In the genomic region with DNA sequence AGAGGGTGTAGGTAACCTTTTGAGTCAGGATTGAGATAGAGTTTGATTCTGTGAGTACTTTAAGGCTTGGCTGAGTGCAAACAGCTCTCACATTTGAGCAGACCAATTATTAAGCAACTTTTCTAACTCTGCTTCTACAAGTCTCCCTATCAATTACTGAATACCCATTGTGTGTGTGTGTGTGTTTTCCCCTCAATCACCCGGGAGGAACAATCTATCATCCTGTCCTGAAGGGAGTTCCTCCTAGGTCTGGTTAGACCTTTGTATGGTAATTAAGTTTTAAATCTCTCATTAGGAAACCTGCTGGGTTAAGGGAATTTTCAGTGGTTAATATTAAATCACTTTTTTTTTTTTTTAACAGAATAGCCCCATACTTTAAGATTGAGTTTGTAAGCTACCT, we compare ENCODE assay signal across 11 cellular contexts. TPM values are rescaled to one million over a fixed set of nuclear protein-coding genes. Genes with fewer than 3 reads are reported as not detected.
A peak's percentile ranks its signal among the peaks of the same experiment; 100 is the strongest.
DNase-seq lines count a peak whose midpoint lies in the region; ATAC-seq, FAIRE-seq and TF ChIP-seq lines count a peak whose summit lies in the region.
"Not testable (repeated sequence)": the region's sequence is repeated elsewhere in the genome, so short reads cannot be mapped to it uniquely, and the experiment has no call there.
"Had no signal": no experiment of that assay in that cellular context is flagged by ENCODE, and none has a peak within 500 bp of the region (broad histone marks: within the 10 kb centered on the region; RNA-seq: fewer than 3 reads in every experiment).

No MANE protein-coding gene starts in this region.

- H3K4me2 ChIP-seq in GM12878 (ENCODE audit: control insufficient read depth, insufficient read depth); mesendoderm (ENCODE audit: low read length): not testable (repeated sequence)

- H3K79me1 ChIP-seq in mesendoderm (ENCODE audit: low read length) = not testable (repeated sequence)

- H2BK120ac ChIP-seq in mesendoderm (ENCODE audit: low read depth, low read length) = not testable (repeated sequence)

- H2AFZ ChIP-seq in GM12878 (ENCODE audit: control insufficient read depth, low read depth, low read length) = not testable (repeated sequence)

- in situ Hi-C loops in GM12878 (cut with MboI) = not testable (repeated sequence)

- not testable (repeated sequence) for ATAC-seq in GM12878

- RAD21 ChIA-PET in GM12878 (lab: Charles Lee; ENCODE audit: unreplicated experiment) = not testable (repeated sequence)

- H2AK5ac ChIP-seq in mesendoderm (ENCODE audit: low read length) = not testable (repeated sequence)

- not testable (repeated sequence) for BruUV-seq in GM12878 (replicated peaks; lab: Mats Ljungman, UMichigan)

- not testable (repeated sequence) for TF ChIP-seq CTCF in GM12878 (IDR thresholded peaks at IDR 0.05 in 2 of 3, conservative IDR thresholded peaks at IDR 0.05 in 1 of 3; ENCODE audit: control insufficient read depth in 2 of 3, extremely low read depth in 1 of 3, insufficient read depth in 1 of 3, low read depth in 3 of 3, low read length in 3 of 3); endothelial cell (IDR thresholded peaks at IDR 0.05; ENCODE audit: unreplicated experiment)

- not testable (repeated sequence) for H2BK5ac ChIP-seq in mesendoderm (ENCODE audit: low read length)

- not testable (repeated sequence) for H3K9ac ChIP-seq in GM12878 (ENCODE audit: control insufficient read depth, insufficient read depth, low read length); mesendoderm (ENCODE audit: low read length)

- not testable (repeated sequence) for H3K27ac ChIP-seq in GM12878 (ENCODE audit: control insufficient read depth, insufficient read depth)
- peak overlapping the region; percentile 51 for H3K27ac ChIP-seq in mesendoderm (ENCODE audit: low read depth, low read length)

- not testable (repeated sequence) for H4K5ac ChIP-seq in mesendoderm (ENCODE audit: low read length)

- not testable (repeated sequence) for H3K4ac ChIP-seq in mesendoderm (ENCODE audit: low read depth, low read length)

- H3K18ac ChIP-seq in mesendoderm (ENCODE audit: low read length) = not testable (repeated sequence)

- POLR2A ChIA-PET in GM12878 (lab: Charles Lee) = interaction anchor here (0.6 kb wide), 1 partner anchor 93 kb away, joined by 3 read pairs; no protein-coding TSS in a partner anchor

- intact Hi-C loops in GM12878 (cut with micrococcal nuclease; ENCODE audit: unreplicated experiment) = not testable (repeated sequence)

- not testable (repeated sequence) for H3K27me3 ChIP-seq in GM12878 (replicated peaks in 1 of 2; ENCODE audit: control insufficient read depth in 2 of 2, insufficient read depth in 2 of 2, low read length in 1 of 2); mesendoderm (ENCODE audit: insufficient read depth, low read length, poor library complexity)

- WGBS in GM12878 (ENCODE audit: insufficient coverage, insufficient replicate concordance, low lambda C conversion rate, missing lambda C conversion rate) = 6% methylated on average over 1 of the region's 1 CpG
- no CpG with 5 or more reads among the region's 1 CpG for WGBS in mesendoderm (ENCODE audit: extremely low coverage, insufficient coverage, low lambda C conversion rate)

- not testable (repeated sequence) for TF ChIP-seq RAD21 in GM12878 (IDR thresholded peaks at IDR 0.05; ENCODE audit: insufficient read depth, low read depth, low read length)

- SMC1A ChIA-PET in GM12878 (lab: Charles Lee; ENCODE audit: uncharacterized antibody, unreplicated experiment) = interaction anchor here (0.6 to 2.0 kb wide), 3 partner anchors 15 to 57 kb away, joined by 3 to 6 read pairs (median 3); no protein-coding TSS in a partner anchor

- H3K4me1 ChIP-seq in GM12878 (ENCODE audit: control insufficient read depth, insufficient read depth, low read length); mesendoderm (ENCODE audit: control insufficient read depth, low read depth, low read length): not testable (repeated sequence)

- not testable (repeated sequence) for TF ChIP-seq POLR2A in GM12878 (IDR thresholded peaks at IDR 0.05; ENCODE audit: low read depth, low read length)

- not testable (repeated sequence) for H2BK15ac ChIP-seq in mesendoderm (replicated peaks; ENCODE audit: low read depth)

- peak overlapping the region; percentile 78 for H3K27ac Mint-ChIP-seq in endothelial cell (ENCODE audit: unreplicated experiment)

- H3K27me3 Mint-ChIP-seq in endothelial cell (ENCODE audit: unreplicated experiment) = not testable (repeated sequence)

- H3K79me2 ChIP-seq in GM12878 (ENCODE audit: control insufficient read depth, insufficient read depth, low read length); mesendoderm (ENCODE audit: control insufficient read depth, insufficient read depth, low read length): not testable (repeated sequence)

- H3K4me3 ChIP-seq in GM12878; mesendoderm (ENCODE audit: low read length): not testable (repeated sequence)

- peaks cover 31% of the 10 kb centered on the region for H3K4me1 Mint-ChIP-seq in endothelial cell (ENCODE audit: unreplicated experiment)

- H3K56ac ChIP-seq in mesendoderm (ENCODE audit: low read length) = not testable (repeated sequence)

- not testable (repeated sequence) for H3K36me3 ChIP-seq in GM12878 (ENCODE audit: control insufficient read depth in 2 of 2, insufficient read depth in 2 of 2, low read length in 1 of 2); mesendoderm (ENCODE audit: control insufficient read depth, insufficient read depth, low read length)

- not testable (repeated sequence) for H3K4me3 Mint-ChIP-seq in endothelial cell (ENCODE audit: unreplicated experiment)

- H3K36me3 Mint-ChIP-seq in endothelial cell (ENCODE audit: low read depth, unreplicated experiment) = not testable (repeated sequence)

- not testable (repeated sequence) for TF ChIP-seq EP300 in GM12878 (IDR thresholded peaks at IDR 0.05; ENCODE audit: borderline replicate concordance in 1 of 2, control insufficient read depth in 1 of 2, low read depth in 2 of 2, low read length in 2 of 2)

- FAIRE-seq in GM12878 (lab: Jason Lieb, UNC) = not testable (repeated sequence)

- peak; percentile 16 for DNase-seq in ELF-1 (ENCODE audit: low read depth, low spot score)
- not testable (repeated sequence) for DNase-seq in GM12878 (ENCODE audit: low read depth, low spot score); endothelial cell (ENCODE audit: low spot score)
- peak; percentile 72 for DNase-seq in mesendoderm
- DNase-seq in renal cortical epithelial cell (ENCODE audit: low read depth) = peak; percentile 29

- H3K9me3 ChIP-seq in GM12878 (replicated peaks; ENCODE audit: control insufficient read depth, insufficient read depth, low read length) = not testable (repeated sequence)

- H4K20me1 ChIP-seq in GM12878 (ENCODE audit: control insufficient read depth, insufficient read depth) = not testable (repeated sequence)

- CTCF ChIA-PET in GM12878 (lab: Yijun Ruan, JAX) = interaction anchor here (1.8 kb wide), 1 partner anchor 45 kb away, joined by 4 read pairs; no protein-coding TSS in a partner anchor

- H3K23ac ChIP-seq in mesendoderm (ENCODE audit: low read length) = not testable (repeated sequence)

- not testable (repeated sequence) for H3K9me3 Mint-ChIP-seq in endothelial cell (ENCODE audit: unreplicated experiment)

- H4K8ac ChIP-seq in mesendoderm (ENCODE audit: low read depth, low read length) = not testable (repeated sequence)

TF ChIP-seq in GM12878, 131 proteins besides CTCF, POLR2A, EP300 and RAD21:
- TF ChIP-seq, protein P1, sequence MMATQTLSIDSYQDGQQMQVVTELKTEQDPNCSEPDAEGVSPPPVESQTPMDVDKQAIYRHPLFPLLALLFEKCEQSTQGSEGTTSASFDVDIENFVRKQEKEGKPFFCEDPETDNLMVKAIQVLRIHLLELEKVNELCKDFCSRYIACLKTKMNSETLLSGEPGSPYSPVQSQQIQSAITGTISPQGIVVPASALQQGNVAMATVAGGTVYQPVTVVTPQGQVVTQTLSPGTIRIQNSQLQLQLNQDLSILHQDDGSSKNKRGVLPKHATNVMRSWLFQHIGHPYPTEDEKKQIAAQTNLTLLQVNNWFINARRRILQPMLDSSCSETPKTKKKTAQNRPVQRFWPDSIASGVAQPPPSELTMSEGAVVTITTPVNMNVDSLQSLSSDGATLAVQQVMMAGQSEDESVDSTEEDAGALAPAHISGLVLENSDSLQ (IDR thresholded peaks at IDR 0.05) = 0 out of 2 replicates have a peak, but pooled peaks have one; percentile 19
- TF ChIP-seq MTA2 (IDR thresholded peaks at IDR 0.05; ENCODE audit: low read depth) = peak; percentile 60
TF ChIP-seq in GM12878: peak in this region for 2; not testable (repeated sequence) for 129.

RNA-seq across cellular contexts. Expression of gene PTPN5, which starts 28.6 kb away (rescaled TPM):
- total RNA-seq in GM12878 (2013; cell fraction: nucleolus; rRNA removed) = not detected in 2 replicates
- total RNA-seq in GM12878 (2014; rRNA removed) (not detected in 2 replicates), GM12878 (2014; rRNA removed; fragmentation: Illumina TruSeq; extraction: Trizol) (not detected in 2 replicates), GM12878 (2021) (not detected in 2 replicates), endothelial cell (ENCODE audit: unreplicated experiment) (16.4 TPM), renal cortical epithelial cell (not detected in 2 replicates)
- polyA plus RNA-seq in GM12878 (2011; ENCODE audit: low read depth) = not detected
- polyA plus RNA-seq in GM12878 (2011; rRNA removed) (0.04 TPM in 2 replicates), GM12878 (2014; fragmentation: Illumina TruSeq; extraction: Trizol) (0.06 TPM in 1 of 2 replicates, not detected in the other), GM12878 (2014; fragmentation: Nextera tagmentation; extraction: Ambion mirVana) (not detected), GM12878 (2014; rRNA removed) (not detected in 2 replicates), GM12878 (2016; fragmentation: Nextera tagmentation; extraction: Ambion mirVana) (under 1 TPM in 1 of 2 experiments, not detected in 1; 0.05 TPM)
- polyA plus RNA-seq in GM12878 (2011; cell fraction: cytosol; rRNA removed) = 0.01 and 0.03 TPM in 2 replicates
- polyA plus RNA-seq in GM12878 (2011; cell fraction: nucleus; rRNA removed) = 0.13 and 0.15 TPM in 2 replicates
- not detected in 2 replicates for polyA plus RNA-seq in GM12878 (2012)
- polyA minus RNA-seq in GM12878 (2011; rRNA and poly(A)+ RNA removed) = not detected in 2 replicates
- not detected in 2 replicates for polyA minus RNA-seq in GM12878 (2011; cell fraction: cytosol; rRNA and poly(A)+ RNA removed)
- polyA minus RNA-seq in GM12878 (2011; cell fraction: nucleus; rRNA and poly(A)+ RNA removed) = not detected in 2 replicates
- polyA plus RNA-seq in mesendoderm (2013, experiment 1 of 2) = 0.48 TPM
- 0.63 TPM for polyA plus RNA-seq in mesendoderm (2013, experiment 2 of 2)
- total RNA-seq: CD4-positive, alpha-beta memory T cell; CD4-positive, CD25-positive, alpha-beta regulatory T cell; CD8-positive, alpha-beta memory T cell; G401 had no signal
- polyA plus RNA-seq: AG04450; CD14-positive monocyte; CD4-positive, alpha-beta memory T cell; CD4-positive, CD25-positive, alpha-beta regulatory T cell; CD8-positive, alpha-beta memory T cell had no signal

Comparison
In these comparisons a context has a peak if more than half of its experiments do, and no peak if none do; other contexts are left out.
1. RNA of gene PTPN5, which starts 28.6 kb away (total RNA-seq): 16.4 TPM in endothelial cell (single experiment); not detected in GM12878 and not detected in renal cortical epithelial cell; every median in the first group is over 10 times any median in the second.